20 cellular contexts compared by ENCODE assay signal in genomic region chr7:41861642-41862041, GRCh38.
DNase-seq lines count a peak whose midpoint lies in the region; ATAC-seq and TF ChIP-seq lines count a peak whose summit lies in the region.
"Had no signal": no experiment of that assay in that cellular context is flagged by ENCODE, and none has a peak within 500 bp of the region (broad histone marks: within the 10 kb centered on the region; RNA-seq: fewer than 3 reads in every experiment).

No MANE protein-coding gene starts in this region.

- H3K9me3 ChIP-seq in ascending aorta, result no peaks in the 10 kb centered on the region
- no peaks in the 10 kb centered on the region for H3K9me3 ChIP-seq in SK-N-SH

- intact Hi-C loops in ascending aorta (cut with DNase I), result no loop called here

- H3K27ac Mint-ChIP-seq in endothelial cell (ENCODE audit: unreplicated experiment), result no peak overlapping the region
- H3K27ac Mint-ChIP-seq: activated CD4-positive, alpha-beta T cell treated with anti-CD3 and anti-CD28 coated beads, Interleukin-2, amount 10 ng/mL, durations not matched to agents 24 days and 14 days; activated naive CD8-positive, alpha-beta T cell treated with anti-CD3 and anti-CD28 coated beads, Interleukin-2, amount 10 ng/mL, durations not matched to agents 7 days and 5 days; activated T-helper 2 cell treated with anti-CD3 and anti-CD28 coated beads, Interferon-gamma antibody, Interleukin-2, Interleukin-4, amounts not matched to agents 10 μg/mL and 5 μg/mL and 100 μg/mL, durations not matched to agents 14 hours and 24 hours and 36 hours; type B pancreatic cell had no signal

- H3K9ac ChIP-seq in SK-N-SH, result no peak overlapping the region

- no peak overlapping the region for H2AFZ ChIP-seq in SK-N-SH (ENCODE audit: low read depth)
- H2AFZ ChIP-seq: hepatocyte had no signal

- no peaks in the 10 kb centered on the region for H3K4me1 ChIP-seq in ascending aorta
- peaks cover 0 to 7% of the 10 kb centered on the region in 2 experiments; a peak in 1 of 4 replicates for H3K4me1 ChIP-seq in SK-N-SH (ENCODE audit: control insufficient read depth in 1 of 2, insufficient read depth in 2 of 2, low read depth in 1 of 2, low read length in 1 of 2)

- 52% methylated on average over 3 of the region's 3 CpGs for WGBS in SK-N-SH (ENCODE audit: low lambda C conversion rate)

- POLR2A ChIA-PET in SK-N-SH (lab: Yijun Ruan, JAX), result no interaction called here

- H3K36me3 ChIP-seq in ascending aorta, result no peaks in the 10 kb centered on the region
- H3K36me3 ChIP-seq in SK-N-SH (replicated peaks in 1 of 2; ENCODE audit: control insufficient read depth in 1 of 2, insufficient read depth in 2 of 2, low read length in 1 of 2), result no peaks in the 10 kb centered on the region

- H3K4me1 Mint-ChIP-seq in endothelial cell (ENCODE audit: unreplicated experiment), result peaks cover 11% of the 10 kb centered on the region
- H3K4me1 Mint-ChIP-seq: activated naive CD8-positive, alpha-beta T cell treated with anti-CD3 and anti-CD28 coated beads, Interleukin-2, amount 10 ng/mL, durations not matched to agents 7 days and 5 days had no signal

- DNase-seq in SKM-1 treated with dmso at 0.1 percent for 144 hours (lab: John Stamatoyannopoulos, UW; ENCODE audit: unreplicated experiment) (peak; percentile 44), SKM-1 (lab: John Stamatoyannopoulos, UW; ENCODE audit: unreplicated experiment) (no peak), NB4 (ENCODE audit: low read depth) (peak; percentile 75), endothelial cell (ENCODE audit: low spot score) (peak; percentile 12), pons (ENCODE audit: low spot score) (peak; percentile 51), ascending aorta (ENCODE audit: low spot score in 2 of 2) (no peak), SK-N-SH (no peak)
- DNase-seq: activated CD4-positive, alpha-beta T cell treated with anti-CD3 and anti-CD28 coated beads, Interleukin-2, amount 10 ng/mL, durations not matched to agents 24 days and 14 days; activated naive CD8-positive, alpha-beta T cell treated with anti-CD3 and anti-CD28 coated beads, Interleukin-2, amount 10 ng/mL, durations not matched to agents 7 days and 5 days; erythroblast; foreskin fibroblast; NCI-H146; NCI-H2171 treated with DMSO at 0.1 percent for 48 hours; NCI-H526; stimulated activated CD4-positive, alpha-beta T cell treated with anti-CD3 and anti-CD28 coated beads, Interleukin-12 subunit alpha, Interleukin-12 subunit beta, amount 100 ng/mL, for 4 hours had no signal

- ATAC-seq in HG03439 (IDR thresholded peaks at IDR 0.05; ENCODE audit: unreplicated experiment), result no peak

- CTCF ChIA-PET in SK-N-SH (lab: Yijun Ruan, JAX), result interaction anchor here (1.0 to 1.1 kb wide), 2 partner anchors 9 to 82 kb away, joined by 4 to 5 read pairs; no protein-coding TSS in a partner anchor

- TF ChIP-seq POLR2A in NB4 (IDR thresholded peaks at IDR 0.05; ENCODE audit: extremely low read depth, insufficient read length), result no peak

- no peaks in the 10 kb centered on the region for H3F3A ChIP-seq in SK-N-SH (replicated peaks; ENCODE audit: insufficient read depth)

- peaks cover 13% of the 10 kb centered on the region for H3K9me3 Mint-ChIP-seq in endothelial cell (ENCODE audit: unreplicated experiment)

- TF ChIP-seq CTCF in NB4 (IDR thresholded peaks at IDR 0.05; ENCODE audit: low read depth, low read length), result no peak
- no peak for TF ChIP-seq CTCF in endothelial cell (IDR thresholded peaks at IDR 0.05; ENCODE audit: unreplicated experiment)
- TF ChIP-seq CTCF in ascending aorta (IDR thresholded peaks at IDR 0.05), result no peak
- TF ChIP-seq CTCF in SK-N-SH (IDR thresholded peaks at IDR 0.05), result no peak

- H3K9me2 ChIP-seq in SK-N-SH, result no peaks in the 10 kb centered on the region

- H3K36me3 Mint-ChIP-seq in endothelial cell (ENCODE audit: low read depth, unreplicated experiment), result peaks cover 8% of the 10 kb centered on the region
- H3K36me3 Mint-ChIP-seq: type B pancreatic cell had no signal

- no peak overlapping the region for H3K27ac ChIP-seq in ascending aorta
- no peak overlapping the region for H3K27ac ChIP-seq in SK-N-SH (ENCODE audit: low read depth in 2 of 2, low read length in 1 of 2)
- H3K27ac ChIP-seq: 22Rv1, hepatocyte had no signal

- peaks cover 1% of the 10 kb centered on the region for H3K27me3 Mint-ChIP-seq in endothelial cell (ENCODE audit: unreplicated experiment)
- H3K27me3 Mint-ChIP-seq: type B pancreatic cell had no signal

- no peaks in the 10 kb centered on the region for H4K20me1 ChIP-seq in SK-N-SH (ENCODE audit: insufficient read depth)

- no peaks in the 10 kb centered on the region for H3K79me2 ChIP-seq in SK-N-SH (ENCODE audit: insufficient read depth)
- H3K79me2 ChIP-seq: hepatocyte had no signal

- H3K27me3 ChIP-seq in ascending aorta (no peaks in the 10 kb centered on the region), SK-N-SH (ENCODE audit: insufficient read depth) (no peaks in the 10 kb centered on the region)
- H3K27me3 ChIP-seq: hepatocyte had no signal

- TF ChIP-seq EP300 in SK-N-SH (IDR thresholded peaks at IDR 0.05; ENCODE audit: borderline replicate concordance in 1 of 2, low read depth in 1 of 2, low read length in 1 of 2), result no peak

- H3K4me3 ChIP-seq in NB4 (ENCODE audit: low read depth, low read length) (no peak overlapping the region), ascending aorta (no peak overlapping the region), SK-N-SH (ENCODE audit: low read depth in 2 of 2, low read length in 1 of 2) (no peak overlapping the region)
- H3K4me3 ChIP-seq: hepatocyte had no signal

- no peak overlapping the region for H3K4me3 Mint-ChIP-seq in endothelial cell (ENCODE audit: unreplicated experiment)
- H3K4me3 Mint-ChIP-seq: activated CD4-positive, alpha-beta T cell treated with anti-CD3 and anti-CD28 coated beads, Interleukin-2, amount 10 ng/mL, durations not matched to agents 24 days and 14 days; activated naive CD8-positive, alpha-beta T cell treated with anti-CD3 and anti-CD28 coated beads, Interleukin-2, amount 10 ng/mL, durations not matched to agents 7 days and 5 days; type B pancreatic cell had no signal

- H3K4me2 ChIP-seq in SK-N-SH, result no peak overlapping the region
- H3K4me2 ChIP-seq: hepatocyte had no signal

- TF ChIP-seq RAD21 in SK-N-SH (IDR thresholded peaks at IDR 0.05; ENCODE audit: low read length), result no peak

TF ChIP-seq in SK-N-SH, 30 proteins besides CTCF, POLR2A, EP300 and RAD21:
- TF ChIP-seq, protein P1, sequence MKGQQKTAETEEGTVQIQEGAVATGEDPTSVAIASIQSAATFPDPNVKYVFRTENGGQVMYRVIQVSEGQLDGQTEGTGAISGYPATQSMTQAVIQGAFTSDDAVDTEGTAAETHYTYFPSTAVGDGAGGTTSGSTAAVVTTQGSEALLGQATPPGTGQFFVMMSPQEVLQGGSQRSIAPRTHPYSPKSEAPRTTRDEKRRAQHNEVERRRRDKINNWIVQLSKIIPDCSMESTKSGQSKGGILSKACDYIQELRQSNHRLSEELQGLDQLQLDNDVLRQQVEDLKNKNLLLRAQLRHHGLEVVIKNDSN (IDR thresholded peaks at IDR 0.05; ENCODE audit: borderline replicate concordance, low read depth), result no peak
- TF ChIP-seq ELF1 (IDR thresholded peaks at IDR 0.05) (no peak), MEF2A (IDR thresholded peaks at IDR 0.05; ENCODE audit: borderline replicate concordance, low read depth) (no peak), FOSL2 (IDR thresholded peaks at IDR 0.05; ENCODE audit: borderline replicate concordance, low read depth) (no peak), RCOR1 (IDR thresholded peaks at IDR 0.05; ENCODE audit: low read length) (no peak), SMC3 (IDR thresholded peaks at IDR 0.05; ENCODE audit: low read depth, low read length) (no peak), NRF1 (IDR thresholded peaks at IDR 0.05; ENCODE audit: low read depth, low read length) (no peak), IRF3 (IDR thresholded peaks at IDR 0.05; ENCODE audit: low read depth, low read length) (no peak), POLR2AphosphoS5 (IDR thresholded peaks at IDR 0.05; ENCODE audit: low read depth, low read length) (no peak), JUND (IDR thresholded peaks at IDR 0.05) (no peak), TEAD4 (IDR thresholded peaks at IDR 0.05; ENCODE audit: borderline replicate concordance, insufficient read depth) (no peak), YY1 (IDR thresholded peaks at IDR 0.05; ENCODE audit: low read depth) (no peak), CHD2 (IDR thresholded peaks at IDR 0.05; ENCODE audit: low read length, partially characterized antibody) (no peak)
- TF ChIP-seq, protein P2, sequence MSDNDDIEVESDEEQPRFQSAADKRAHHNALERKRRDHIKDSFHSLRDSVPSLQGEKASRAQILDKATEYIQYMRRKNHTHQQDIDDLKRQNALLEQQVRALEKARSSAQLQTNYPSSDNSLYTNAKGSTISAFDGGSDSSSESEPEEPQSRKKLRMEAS (IDR thresholded peaks at IDR 0.05; ENCODE audit: low read depth), result no peak

Comparison
In these comparisons a context has a peak if more than half of its experiments do, and no peak if none do; other contexts are left out.
1. DNase-seq: peak in SKM-1 treated with dmso at 0.1 percent for 144 hours (single experiment), NB4 (single experiment), endothelial cell (single experiment) and pons (single experiment); none in SKM-1 (single experiment), ascending aorta (0 of 2) and SK-N-SH (single experiment).